Comparison of ENCODE assay signal across 9 cellular contexts in genomic region chr11:15941206-15941770, GRCh38.
DNase-seq lines count a peak whose midpoint lies in the region; ATAC-seq, FAIRE-seq and TF ChIP-seq lines count a peak whose summit lies in the region.
"Had no signal": no experiment of that assay in that cellular context is flagged by ENCODE, and none has a peak within 500 bp of the region (broad histone marks: within the 10 kb centered on the region; RNA-seq: fewer than 3 reads in every experiment).

No MANE protein-coding gene starts in this region.

- peak; percentile 57 for ATAC-seq in HG03135 (IDR thresholded peaks at IDR 0.05; ENCODE audit: unreplicated experiment)
- ATAC-seq in GM12878: peak; percentile 90
- ATAC-seq in omental fat pad (ENCODE audit: low FRiP score): no peak
- ATAC-seq in HG03097 (IDR thresholded peaks at IDR 0.05; ENCODE audit: low FRiP score, unreplicated experiment): no peak

- CTCF ChIA-PET in GM12878 (lab: Yijun Ruan, JAX): interaction anchor here (0.8 to 2.5 kb wide), 11 partner anchors 9 to 672 kb away, joined by 3 to 30 read pairs (median 4); no protein-coding TSS in a partner anchor

- FAIRE-seq in GM12891 (lab: Jason Lieb, UNC) (no peak), GM12878 (lab: Jason Lieb, UNC) (no peak)

- DNase-seq in GM12891 (ENCODE audit: insufficient read length, low spot score) (peak; percentile 61), GM12878 (ENCODE audit: low read depth, low spot score) (no peak), DMS153 treated with DMSO at 0.1 percent for 48 hours (lab: John Stamatoyannopoulos, UW; ENCODE audit: unreplicated experiment) (no peak), omental fat pad (ENCODE audit: low spot score) (no peak), OCI-M2 (lab: John Stamatoyannopoulos, UW; ENCODE audit: unreplicated experiment) (no peak)
- DNase-seq: activated B cell treated with CpG ODN at 0.5 μM for 24 hours had no signal

- no peaks in the 10 kb centered on the region for H4K20me1 ChIP-seq in GM12878 (ENCODE audit: control insufficient read depth, insufficient read depth)

- H3K9me3 ChIP-seq in GM12878 (replicated peaks; ENCODE audit: control insufficient read depth, insufficient read depth, low read length): no peaks in the 10 kb centered on the region
- H3K9me3 ChIP-seq in liver (ENCODE audit: control insufficient read depth in 4 of 4, low read length in 3 of 4): no peaks in the 10 kb centered on the region

- RAD21 ChIA-PET in GM12878 (lab: Charles Lee; ENCODE audit: unreplicated experiment): interaction anchor here (1.1 to 2.0 kb wide), 7 partner anchors 35 to 673 kb away, joined by 3 to 17 read pairs (median 5); no protein-coding TSS in a partner anchor

- H2AFZ ChIP-seq in GM12878 (ENCODE audit: control insufficient read depth, low read depth, low read length): no peak overlapping the region

- TF ChIP-seq POLR2A in GM12891 (IDR thresholded peaks at IDR 0.05; ENCODE audit: low read depth, low read length): no peak
- TF ChIP-seq POLR2A in GM12878 (IDR thresholded peaks at IDR 0.05; ENCODE audit: low read depth, low read length): no peak

- H3K27ac ChIP-seq in GM12878 (ENCODE audit: control insufficient read depth, insufficient read depth) (no peak overlapping the region), liver (ENCODE audit: low read depth in 1 of 2, low read length in 2 of 2) (no peak overlapping the region)

- TF ChIP-seq EP300 in GM12878 (IDR thresholded peaks at IDR 0.05; ENCODE audit: borderline replicate concordance in 1 of 2, control insufficient read depth in 1 of 2, low read depth in 2 of 2, low read length in 2 of 2): no peak

- no TSS peak for BruUV-seq in GM12878 (replicated peaks; lab: Mats Ljungman, UMichigan)

- peak; percentile 71 to 94 (median 88) for TF ChIP-seq CTCF in GM12878 (IDR thresholded peaks at IDR 0.05 in 2 of 3, conservative IDR thresholded peaks at IDR 0.05 in 1 of 3; ENCODE audit: control insufficient read depth in 2 of 3, extremely low read depth in 1 of 3, insufficient read depth in 1 of 3, low read depth in 3 of 3, low read length in 3 of 3)
- peak; percentile 88 for TF ChIP-seq CTCF in liver (IDR thresholded peaks at IDR 0.05; ENCODE audit: low read depth, low read length, missing input control)
- TF ChIP-seq CTCF in omental fat pad (IDR thresholded peaks at IDR 0.05): peak in 1 of 3 donors; percentile 84

- H3K4me3 ChIP-seq in GM12878: no peak overlapping the region
- H3K4me3 ChIP-seq in liver (ENCODE audit: low read depth in 1 of 3, low read length in 3 of 3): peak overlapping the region in 1 of 3 donors; percentile 36

- no peaks in the 10 kb centered on the region for H3K79me2 ChIP-seq in GM12878 (ENCODE audit: control insufficient read depth, insufficient read depth, low read length)

- in situ Hi-C loops in GM12878 (cut with MboI): no loop called here

- POLR2A ChIA-PET in GM12878 (lab: Charles Lee): no interaction called here

- no peaks in the 10 kb centered on the region for H3K36me3 ChIP-seq in GM12878 (ENCODE audit: control insufficient read depth in 2 of 2, insufficient read depth in 2 of 2, low read length in 1 of 2)
- H3K36me3 ChIP-seq in liver (ENCODE audit: control insufficient read depth in 4 of 4, insufficient read depth in 3 of 4, low read depth in 1 of 4, low read length in 3 of 4): no peaks in the 10 kb centered on the region

- 41% methylated on average over 36 of the region's 36 CpGs for WGBS in GM12878 (ENCODE audit: insufficient coverage, insufficient replicate concordance, low lambda C conversion rate, missing lambda C conversion rate)
- whole genome bisulfite sequencing in liver: 37% methylated on average over 36 of the region's 36 CpGs

- intact Hi-C loops in GM12878 (cut with micrococcal nuclease; ENCODE audit: unreplicated experiment): loop anchor here (1.0 to 2.0 kb wide), 2 partner anchors 48 to 672 kb away; no protein-coding TSS in a partner anchor

- TF ChIP-seq RAD21 in GM12878 (IDR thresholded peaks at IDR 0.05; ENCODE audit: insufficient read depth, low read depth, low read length) (peak; percentile 73), liver (IDR thresholded peaks at IDR 0.05) (peak; percentile 75 to 87)

- H3K9ac ChIP-seq in GM12878 (ENCODE audit: control insufficient read depth, insufficient read depth, low read length): no peak overlapping the region
- H3K9ac ChIP-seq in liver (ENCODE audit: low read depth in 1 of 2, low read length in 2 of 2): no peak overlapping the region

- no peak overlapping the region for H3K4me2 ChIP-seq in GM12878 (ENCODE audit: control insufficient read depth, insufficient read depth)

- H3K4me1 ChIP-seq in GM12878 (ENCODE audit: control insufficient read depth, insufficient read depth, low read length) (no peaks in the 10 kb centered on the region), liver (ENCODE audit: control insufficient read depth in 4 of 4, insufficient read depth in 4 of 4, low read length in 3 of 4) (no peaks in the 10 kb centered on the region)

- SMC1A ChIA-PET in GM12878 (lab: Charles Lee; ENCODE audit: uncharacterized antibody, unreplicated experiment): interaction anchor here (0.7 to 2.8 kb wide), 9 partner anchors 10 to 673 kb away, joined by 3 to 13 read pairs (median 3); no protein-coding TSS in a partner anchor

- H3K27me3 ChIP-seq in GM12878 (replicated peaks in 1 of 2; ENCODE audit: control insufficient read depth in 2 of 2, insufficient read depth in 2 of 2, low read length in 1 of 2) (no peaks in the 10 kb centered on the region), liver (ENCODE audit: control insufficient read depth in 4 of 4, insufficient read depth in 4 of 4, low read length in 3 of 4) (no peaks in the 10 kb centered on the region)

TF ChIP-seq in GM12891, 5 proteins besides CTCF, POLR2A, EP300 and RAD21:
- TF ChIP-seq POLR2AphosphoS5 (IDR thresholded peaks at IDR 0.05; ENCODE audit: low read depth, low read length) (no peak), TAF1 (IDR thresholded peaks at IDR 0.05; ENCODE audit: low read depth, low read length) (no peak), SPI1 (IDR thresholded peaks at IDR 0.05; ENCODE audit: low read depth, low read length) (no peak), POU2F2 (IDR thresholded peaks at IDR 0.05; ENCODE audit: low read depth, low read length) (no peak), PAX5 (IDR thresholded peaks at IDR 0.05; ENCODE audit: insufficient read depth, low read length, severe bottlenecking) (no peak)

TF ChIP-seq in GM12878, 131 proteins besides CTCF, POLR2A, EP300 and RAD21 (continues in another document):
- TF ChIP-seq EZH2 (IDR thresholded peaks at IDR 0.05; ENCODE audit: borderline replicate concordance, control insufficient read depth, low read depth, low read length): no peak
- no peak for TF ChIP-seq JUND (IDR thresholded peaks at IDR 0.05; ENCODE audit: low read depth, low read length)
- TF ChIP-seq, protein P1, sequence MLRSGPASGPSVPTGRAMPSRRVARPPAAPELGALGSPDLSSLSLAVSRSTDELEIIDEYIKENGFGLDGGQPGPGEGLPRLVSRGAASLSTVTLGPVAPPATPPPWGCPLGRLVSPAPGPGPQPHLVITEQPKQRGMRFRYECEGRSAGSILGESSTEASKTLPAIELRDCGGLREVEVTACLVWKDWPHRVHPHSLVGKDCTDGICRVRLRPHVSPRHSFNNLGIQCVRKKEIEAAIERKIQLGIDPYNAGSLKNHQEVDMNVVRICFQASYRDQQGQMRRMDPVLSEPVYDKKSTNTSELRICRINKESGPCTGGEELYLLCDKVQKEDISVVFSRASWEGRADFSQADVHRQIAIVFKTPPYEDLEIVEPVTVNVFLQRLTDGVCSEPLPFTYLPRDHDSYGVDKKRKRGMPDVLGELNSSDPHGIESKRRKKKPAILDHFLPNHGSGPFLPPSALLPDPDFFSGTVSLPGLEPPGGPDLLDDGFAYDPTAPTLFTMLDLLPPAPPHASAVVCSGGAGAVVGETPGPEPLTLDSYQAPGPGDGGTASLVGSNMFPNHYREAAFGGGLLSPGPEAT (IDR thresholded peaks at IDR 0.05; ENCODE audit: low read depth): no peak
- TF ChIP-seq POLR2AphosphoS2 (IDR thresholded peaks at IDR 0.05; ENCODE audit: low read depth, low read length): no peak
- no peak for TF ChIP-seq NR2C2 (IDR thresholded peaks at IDR 0.05; ENCODE audit: borderline replicate concordance, control insufficient read depth, insufficient read length, low read depth)
- no peak for TF ChIP-seq MEF2B (IDR thresholded peaks at IDR 0.05; ENCODE audit: partially characterized antibody, poor library complexity, severe bottlenecking)
- TF ChIP-seq BRCA1 (IDR thresholded peaks at IDR 0.05; ENCODE audit: low read depth, low read length): no peak
- TF ChIP-seq ZNF274 (IDR thresholded peaks at IDR 0.05; ENCODE audit: insufficient read depth, insufficient read length): no peak
- TF ChIP-seq IKZF1 (conservative IDR thresholded peaks at IDR 0.05): 0 out of 2 replicates have a peak, but pooled peaks have one; percentile 20

TF ChIP-seq in liver, 16 proteins besides CTCF, POLR2A, EP300 and RAD21 (continues in another document):
- TF ChIP-seq YY1 (IDR thresholded peaks at IDR 0.05): no peak
- no peak for TF ChIP-seq JUND (IDR thresholded peaks at IDR 0.05)
- TF ChIP-seq TAF1 (conservative IDR thresholded peaks at IDR 0.05): no peak
- no peak for TF ChIP-seq NR2F2 (IDR thresholded peaks at IDR 0.05)
- no peak for TF ChIP-seq RXRA (IDR thresholded peaks at IDR 0.05)
- TF ChIP-seq HNF4G (IDR thresholded peaks at IDR 0.05): no peak
- no peak for TF ChIP-seq REST (IDR thresholded peaks at IDR 0.05)

Comparison
In these comparisons a context has a peak if more than half of its experiments do, and no peak if none do; other contexts are left out.
1. ATAC-seq: peak in HG03135 (single experiment) and GM12878 (single experiment); none in omental fat pad (single experiment) and HG03097 (single experiment).